In genomic region chr12:105018761-105019160, GRCh38 we compare ENCODE assay signal across 20 cellular contexts. TPM values are rescaled to one million over a fixed set of nuclear protein-coding genes. Genes with fewer than 3 reads are reported as not detected.
DNase-seq lines count a peak whose midpoint lies in the region; ATAC-seq and TF ChIP-seq lines count a peak whose summit lies in the region.
"Had no signal": no experiment of that assay in that cellular context is flagged by ENCODE, and none has a peak within 500 bp of the region (broad histone marks: within the 10 kb centered on the region; RNA-seq: fewer than 3 reads in every experiment).

No MANE protein-coding gene starts in this region.

- no peak overlapping the region for H4K8ac ChIP-seq in trophoblast cell (ENCODE audit: low read depth, low read length)

- H3K4me3 ChIP-seq in trophoblast cell (ENCODE audit: low read depth, low read length) (no peak overlapping the region), testis (no peak overlapping the region)
- H3K4me3 ChIP-seq: GM12878, PC-9, SJSA1 had no signal

- peak overlapping the region; percentile 65 for H2BK12ac ChIP-seq in trophoblast cell (ENCODE audit: low read length)

- no peaks in the 10 kb centered on the region for H3K9me3 Mint-ChIP-seq in activated naive CD8-positive, alpha-beta T cell treated with anti-CD3 and anti-CD28 coated beads, Interleukin-2, amount 10 ng/mL, durations not matched to agents 7 days and 5 days
- H3K9me3 Mint-ChIP-seq in activated naive CD8-positive, alpha-beta T cell treated with anti-CD3 and anti-CD28 coated beads, Interleukin-2, amount 50 U/mL, for 24 hours, result no peaks in the 10 kb centered on the region
- peaks cover 3% of the 10 kb centered on the region for H3K9me3 Mint-ChIP-seq in chondrocyte (ENCODE audit: low read depth)
- H3K9me3 Mint-ChIP-seq: CD4-positive, alpha-beta memory T cell; HFFc6 had no signal

- no peaks in the 10 kb centered on the region for H3K9me3 ChIP-seq in trophoblast cell (ENCODE audit: insufficient read depth, low read depth, low read length)
- no peaks in the 10 kb centered on the region for H3K9me3 ChIP-seq in testis
- H3K9me3 ChIP-seq: SJSA1 had no signal

- H3K4me1 ChIP-seq in trophoblast cell (ENCODE audit: control insufficient read depth in 1 of 2, insufficient read depth in 2 of 2, low read length in 2 of 2), result peaks cover 9 to 14% of the 10 kb centered on the region in 2 experiments
- H3K4me1 ChIP-seq in testis, result no peaks in the 10 kb centered on the region
- H3K4me1 ChIP-seq: SJSA1 had no signal

- H3K36me3 ChIP-seq in trophoblast cell (ENCODE audit: control insufficient read depth in 1 of 2, insufficient read depth in 2 of 2, low read length in 2 of 2) (peaks cover 0 to 3% of the 10 kb centered on the region in 2 experiments), testis (ENCODE audit: low read depth, missing control alignments) (no peaks in the 10 kb centered on the region)

- H3K36me3 Mint-ChIP-seq in activated naive CD8-positive, alpha-beta T cell treated with anti-CD3 and anti-CD28 coated beads, Interleukin-2, amount 10 ng/mL, durations not matched to agents 7 days and 5 days, result peaks cover 24% of the 10 kb centered on the region
- peaks cover 21% of the 10 kb centered on the region for H3K36me3 Mint-ChIP-seq in activated naive CD8-positive, alpha-beta T cell treated with anti-CD3 and anti-CD28 coated beads, Interleukin-2, amount 50 U/mL, for 24 hours (ENCODE audit: low read depth)
- peaks cover 35% of the 10 kb centered on the region for H3K36me3 Mint-ChIP-seq in chondrocyte (ENCODE audit: low read depth)

- no peaks in the 10 kb centered on the region for H3K4me1 Mint-ChIP-seq in activated naive CD8-positive, alpha-beta T cell treated with anti-CD3 and anti-CD28 coated beads, Interleukin-2, amount 10 ng/mL, durations not matched to agents 7 days and 5 days
- no peaks in the 10 kb centered on the region for H3K4me1 Mint-ChIP-seq in activated naive CD8-positive, alpha-beta T cell treated with anti-CD3 and anti-CD28 coated beads, Interleukin-2, amount 50 U/mL, for 24 hours
- no peaks in the 10 kb centered on the region for H3K4me1 Mint-ChIP-seq in chondrocyte (ENCODE audit: low read depth)
- H3K4me1 Mint-ChIP-seq: CD4-positive, alpha-beta memory T cell had no signal

- H3K79me2 ChIP-seq in trophoblast cell (ENCODE audit: control insufficient read depth, insufficient read depth, low read length, poor library complexity), result no peaks in the 10 kb centered on the region

- no CpG with 5 or more reads among the region's 9 CpGs for WGBS in trophoblast cell (ENCODE audit: extremely low coverage, insufficient coverage, insufficient read length)
- WGBS in testis, 2 donors, result 86 to 87% methylated on average over 9 of the region's 9 CpGs

- no peak overlapping the region for H3K14ac ChIP-seq in trophoblast cell (ENCODE audit: low read length)

- no peak overlapping the region for H4K12ac ChIP-seq in trophoblast cell (ENCODE audit: low read depth, low read length)

- no peak overlapping the region for H2AFZ ChIP-seq in trophoblast cell (ENCODE audit: insufficient read depth, low read length, poor library complexity)
- H2AFZ ChIP-seq: PC-9 had no signal

- H3K79me1 ChIP-seq in trophoblast cell (ENCODE audit: low read length), result peaks cover 6% of the 10 kb centered on the region

- H3K27ac Mint-ChIP-seq in activated naive CD8-positive, alpha-beta T cell treated with anti-CD3 and anti-CD28 coated beads, Interleukin-2, amount 10 ng/mL, durations not matched to agents 7 days and 5 days, result peak overlapping the region; percentile 51
- H3K27ac Mint-ChIP-seq in activated naive CD8-positive, alpha-beta T cell treated with anti-CD3 and anti-CD28 coated beads, Interleukin-2, amount 50 U/mL, for 24 hours, result no peak overlapping the region
- H3K27ac Mint-ChIP-seq in chondrocyte (ENCODE audit: unreplicated experiment), result peak overlapping the region; percentile 45
- H3K27ac Mint-ChIP-seq: CD4-positive, alpha-beta memory T cell; HFFc6 had no signal

- H3K4me2 ChIP-seq in trophoblast cell (ENCODE audit: low read length), result no peak overlapping the region
- H3K4me2 ChIP-seq: PC-9 had no signal

- H3K9ac ChIP-seq in trophoblast cell (ENCODE audit: low read length), result no peak overlapping the region

- no peak overlapping the region for H2BK5ac ChIP-seq in trophoblast cell (ENCODE audit: low read depth, low read length, poor library complexity)

- no peak overlapping the region for H2AK5ac ChIP-seq in trophoblast cell (ENCODE audit: low read length)

- H3K4ac ChIP-seq in trophoblast cell (ENCODE audit: low read depth, low read length), result no peak overlapping the region

- ATAC-seq in activated naive CD8-positive, alpha-beta T cell treated with anti-CD3 and anti-CD28 coated beads, Interleukin-2, amount 10 ng/mL, durations not matched to agents 7 days and 5 days (ENCODE audit: low read depth), result no peak
- ATAC-seq in activated naive CD8-positive, alpha-beta T cell treated with anti-CD3 and anti-CD28 coated beads, Interleukin-2, amount 50 U/mL, for 24 hours, result no peak
- no peak for ATAC-seq in GM18870 (IDR thresholded peaks at IDR 0.05; ENCODE audit: unreplicated experiment)
- ATAC-seq: GM12878 had no signal

- no peak overlapping the region for H3K23ac ChIP-seq in trophoblast cell (ENCODE audit: low read length)

- POLR2A ChIA-PET in activated naive CD8-positive, alpha-beta T cell treated with anti-CD3 and anti-CD28 coated beads, Interleukin-2, amount 10 ng/mL, durations not matched to agents 7 days and 5 days (lab: Charles Lee), result no interaction called here

- no peak for TF ChIP-seq POLR2A in testis (IDR thresholded peaks at IDR 0.05)

- TF ChIP-seq CTCF in chondrocyte (IDR thresholded peaks at IDR 0.05) (no peak), testis (IDR thresholded peaks at IDR 0.05) (no peak)

- no peaks in the 10 kb centered on the region for H3K27me3 Mint-ChIP-seq in activated naive CD8-positive, alpha-beta T cell treated with anti-CD3 and anti-CD28 coated beads, Interleukin-2, amount 10 ng/mL, durations not matched to agents 7 days and 5 days
- no peaks in the 10 kb centered on the region for H3K27me3 Mint-ChIP-seq in activated naive CD8-positive, alpha-beta T cell treated with anti-CD3 and anti-CD28 coated beads, Interleukin-2, amount 50 U/mL, for 24 hours
- no peaks in the 10 kb centered on the region for H3K27me3 Mint-ChIP-seq in chondrocyte (ENCODE audit: low read depth)
- H3K27me3 Mint-ChIP-seq: CD4-positive, alpha-beta memory T cell had no signal

- no peak overlapping the region for H3K27ac ChIP-seq in trophoblast cell (ENCODE audit: low read depth, low read length)
- H3K27ac ChIP-seq in testis, result no peak overlapping the region
- H3K27ac ChIP-seq: PC-9, SJSA1 had no signal

- H2BK120ac ChIP-seq in trophoblast cell (ENCODE audit: insufficient read depth, low read length, poor library complexity), result no peak overlapping the region

- no peak for DNase-seq in activated naive CD8-positive, alpha-beta T cell treated with anti-CD3 and anti-CD28 coated beads, Interleukin-2, amount 10 ng/mL, durations not matched to agents 7 days and 5 days
- DNase-seq in activated naive CD8-positive, alpha-beta T cell treated with anti-CD3 and anti-CD28 coated beads, Interleukin-2, amount 50 U/mL, for 24 hours, result no peak
- peak; percentile 85 for DNase-seq in NCI-H524 treated with DMSO at 0.1 percent for 48 hours (lab: John Stamatoyannopoulos, UW)
- no peak for DNase-seq in chondrocyte (ENCODE audit: low spot score)
- DNase-seq in trophoblast cell, result no peak
- no peak for DNase-seq in testis
- DNase-seq in NCI-H2029 (lab: John Stamatoyannopoulos, UW), result no peak
- DNase-seq: 8988T; CD4-positive, alpha-beta memory T cell; DND-41; GDM1; HFFc6; NCI-H1105 treated with DMSO at 0.1 percent for 48 hours; NCI-H187 treated with DMSO at 0.1 percent for 48 hours; NCI-H2171 treated with DMSO at 0.1 percent for 48 hours; NCI-H526; PC-9 had no signal

- H4K91ac ChIP-seq in trophoblast cell (ENCODE audit: low read depth, low read length), result no peak overlapping the region

- H3K18ac ChIP-seq in trophoblast cell (ENCODE audit: low read length), result no peak overlapping the region

- intact Hi-C loops in testis (cut with DNase I; ENCODE audit: low total_unique reads), result no loop called here

- no peaks in the 10 kb centered on the region for H3K27me3 ChIP-seq in trophoblast cell (ENCODE audit: insufficient read depth, low read length)
- H3K27me3 ChIP-seq in testis, result no peaks in the 10 kb centered on the region
- H3K27me3 ChIP-seq: SJSA1 had no signal

- H3K4me3 Mint-ChIP-seq in activated naive CD8-positive, alpha-beta T cell treated with anti-CD3 and anti-CD28 coated beads, Interleukin-2, amount 10 ng/mL, durations not matched to agents 7 days and 5 days, result no peak overlapping the region
- H3K4me3 Mint-ChIP-seq in activated naive CD8-positive, alpha-beta T cell treated with anti-CD3 and anti-CD28 coated beads, Interleukin-2, amount 50 U/mL, for 24 hours, result no peak overlapping the region
- H3K4me3 Mint-ChIP-seq in chondrocyte (ENCODE audit: unreplicated experiment), result no peak overlapping the region
- H3K4me3 Mint-ChIP-seq: CD4-positive, alpha-beta memory T cell; HFFc6 had no signal

RNA-seq across cellular contexts. Expression of gene NOPCHAP1, which starts 32.6 kb away (rescaled TPM):
- total RNA-seq in activated naive CD8-positive, alpha-beta T cell treated with anti-CD3 and anti-CD28 coated beads, Interleukin-2, amount 10 ng/mL, durations not matched to agents 7 days and 5 days, result 10 to 100 TPM; 11.3 to 11.8 TPM
- total RNA-seq in chondrocyte (11.1 to 11.8 TPM (median 11.5 TPM) in 3 replicates), testis (10 to 100 TPM in 1 of 2 donors, 1 to 10 TPM in 1; 7.2 to 12.8 TPM)
- polyA plus RNA-seq in trophoblast cell (2013), result 25.3 and 26.0 TPM in 2 replicates
- 10.0 TPM for polyA plus RNA-seq in testis (ENCODE audit: insufficient read depth, low read depth, low replicate concordance)
